In genomic region chr4:184807797-184808718, GRCh38 we compare ENCODE assay signal across 8 cellular contexts. TPM values are rescaled to one million over a fixed set of nuclear protein-coding genes. Genes with fewer than 3 reads are reported as not detected.
DNase-seq lines count a peak whose midpoint lies in the region; ATAC-seq and TF ChIP-seq lines count a peak whose summit lies in the region.

No MANE protein-coding gene starts in this region.

- H3K4me3 ChIP-seq in HCT116 (replicated peaks in 1 of 2; ENCODE audit: low read depth in 1 of 2, low read length in 2 of 2), result no peak overlapping the region
- H3K4me3 ChIP-seq in foreskin fibroblast (ENCODE audit: low read depth in 1 of 2, low read length in 2 of 2), result no peak overlapping the region
- H3K4me3 ChIP-seq in CD8-positive, alpha-beta memory T cell (ENCODE audit: low read length), result no peak overlapping the region

- H2AFZ ChIP-seq in HCT116 (ENCODE audit: low read depth, low read length, poor library complexity, severe bottlenecking), result no peak overlapping the region

- H3K27ac ChIP-seq in HCT116 (ENCODE audit: low read depth, low read length), result no peak overlapping the region
- H3K27ac ChIP-seq in CD8-positive, alpha-beta memory T cell (ENCODE audit: low read depth, low read length), result no peak overlapping the region

- POLR2A ChIA-PET in HCT116 (lab: Charles Lee), result no interaction called here
- POLR2A ChIA-PET in CD8-positive, alpha-beta memory T cell (lab: Charles Lee), result no interaction called here

- peak overlapping the region; percentile 42 for H3K4me2 ChIP-seq in HCT116 (ENCODE audit: low read length)

- H3K9me3 ChIP-seq in HCT116 (ENCODE audit: control insufficient read depth in 1 of 2, insufficient read depth in 1 of 2, low read depth in 1 of 2, low read length in 2 of 2), result no peaks in the 10 kb centered on the region
- H3K9me3 ChIP-seq in CD8-positive, alpha-beta memory T cell (ENCODE audit: low read length), result no peaks in the 10 kb centered on the region

- RAD21 ChIA-PET in HCT116 (lab: Charles Lee; ENCODE audit: low non-redundant PET in 1 of 2, low total read pairs in 2 of 2, uncharacterized antibody in 2 of 2, unreplicated experiment in 2 of 2), result no interaction called here

- DNase-seq in HCT116 (ENCODE audit: low read depth, low spot score), result no peak
- DNase-seq in RPMI7951 (ENCODE audit: low read depth), result peak; percentile 84
- DNase-seq in foreskin fibroblast, result peak; percentile 88 to 89
- peak; percentile 94 for DNase-seq in putamen (ENCODE audit: low spot score)
- DNase-seq in activated naive CD4-positive, alpha-beta T cell treated with anti-CD3 and anti-CD28 coated beads, Interleukin-2, amount 50 U/mL, for 16 hours, result no peak
- DNase-seq in SK-N-DZ (ENCODE audit: low spot score), result no peak
- DNase-seq in erythroblast (lab: John Stamatoyannopoulos, UW), result no peak
- no peak for DNase-seq in CD8-positive, alpha-beta memory T cell

- H3K36me3 Mint-ChIP-seq in CD8-positive, alpha-beta memory T cell, result peaks cover 0 to 5% (median 1%) of the 10 kb centered on the region in 3 donors

- no peak for TF ChIP-seq RAD21 in HCT116 (IDR thresholded peaks at IDR 0.05; ENCODE audit: low read depth)

- H3K36me3 ChIP-seq in HCT116 (ENCODE audit: control insufficient read depth in 1 of 2, insufficient read depth in 2 of 2, low read length in 2 of 2), result no peaks in the 10 kb centered on the region
- H3K36me3 ChIP-seq in CD8-positive, alpha-beta memory T cell (ENCODE audit: insufficient read depth, low read length), result no peaks in the 10 kb centered on the region

- H3K27me3 ChIP-seq in HCT116 (ENCODE audit: insufficient read depth, low read length), result no peaks in the 10 kb centered on the region
- no peaks in the 10 kb centered on the region for H3K27me3 ChIP-seq in CD8-positive, alpha-beta memory T cell (ENCODE audit: insufficient read depth, low read length, poor library complexity, severe bottlenecking)

- no peaks in the 10 kb centered on the region for H4K20me1 ChIP-seq in HCT116 (ENCODE audit: insufficient read depth)

- BruUV-seq in HCT116 (replicated peaks; lab: Mats Ljungman, UMichigan), result no TSS peak

- ATAC-seq in HCT116, result peak; percentile 78

- no peaks in the 10 kb centered on the region for H3K9me2 ChIP-seq in HCT116 (ENCODE audit: insufficient read depth)

- no peaks in the 10 kb centered on the region for H3K79me2 ChIP-seq in HCT116 (ENCODE audit: insufficient read depth, low read length)

- CTCF ChIA-PET in HCT116 (lab: Charles Lee), result no interaction called here
- CTCF ChIA-PET in CD8-positive, alpha-beta memory T cell (lab: Charles Lee), result no interaction called here

- H3K27ac Mint-ChIP-seq in CD8-positive, alpha-beta memory T cell, result peak overlapping the region in 2 of 8 donors; percentile 1 to 7

- H3K4me1 ChIP-seq in HCT116 (ENCODE audit: control insufficient read depth in 1 of 2, insufficient read depth in 2 of 2, low read length in 2 of 2), result peaks cover 32 to 34% of the 10 kb centered on the region in 2 experiments
- H3K4me1 ChIP-seq in CD8-positive, alpha-beta memory T cell (ENCODE audit: insufficient read depth, low read length), result no peaks in the 10 kb centered on the region

- H3K27me3 Mint-ChIP-seq in CD8-positive, alpha-beta memory T cell, result no peaks in the 10 kb centered on the region

- H3K9ac ChIP-seq in HCT116 (ENCODE audit: low read length), result no peak overlapping the region

- peaks cover 15 to 24% (median 15%) of the 10 kb centered on the region in 3 donors for H3K4me1 Mint-ChIP-seq in CD8-positive, alpha-beta memory T cell

- intact Hi-C loops in HCT116 (cut with micrococcal nuclease), result no loop called here

- H3K4me3 Mint-ChIP-seq in CD8-positive, alpha-beta memory T cell, result no peak overlapping the region

- TF ChIP-seq CTCF in HCT116 (IDR thresholded peaks at IDR 0.05 in 2 of 3, conservative IDR thresholded peaks at IDR 0.05 in 1 of 3; ENCODE audit: borderline replicate concordance in 1 of 3, insufficient read depth in 1 of 3, low read depth in 2 of 3, low read length in 2 of 3), result no peak
- no peak for TF ChIP-seq CTCF in foreskin fibroblast (IDR thresholded peaks at IDR 0.05; ENCODE audit: low read depth, low read length)

- H3K9me3 Mint-ChIP-seq in CD8-positive, alpha-beta memory T cell, result no peaks in the 10 kb centered on the region

- TF ChIP-seq POLR2A in HCT116 (IDR thresholded peaks at IDR 0.05; ENCODE audit: borderline replicate concordance, extremely low read depth, insufficient read depth, insufficient read length) (no peak), erythroblast (IDR thresholded peaks at IDR 0.05; ENCODE audit: low read length) (no peak)

TF ChIP-seq in HCT116, 20 proteins besides CTCF, POLR2A, EP300 and RAD21:
- TF ChIP-seq SIN3A (IDR thresholded peaks at IDR 0.05; ENCODE audit: low read depth) (no peak), SP1 (IDR thresholded peaks at IDR 0.05; ENCODE audit: low read depth) (peak; percentile 33; the same call in 1 of the 2 replicates), JUND (IDR thresholded peaks at IDR 0.05) (peak; percentile 41; the same call in 1 of the 2 replicates), ZFX (IDR thresholded peaks at IDR 0.05) (no peak), POLR2AphosphoS5 (IDR thresholded peaks at IDR 0.05; ENCODE audit: low read depth, low read length) (no peak), FOSL1 (IDR thresholded peaks at IDR 0.05; ENCODE audit: low read depth) (peak; percentile 81), YY1 (IDR thresholded peaks at IDR 0.05; ENCODE audit: extremely low read depth, insufficient replicate concordance, low read depth, low read length) (no peak), MAX (IDR thresholded peaks at IDR 0.05) (peak; percentile 67), EGR1 (IDR thresholded peaks at IDR 0.05; ENCODE audit: low read depth) (no peak), SRF (IDR thresholded peaks at IDR 0.05; ENCODE audit: low read depth) (no peak), CEBPB (IDR thresholded peaks at IDR 0.05; ENCODE audit: low read depth) (no peak)
- TF ChIP-seq, protein P1, sequence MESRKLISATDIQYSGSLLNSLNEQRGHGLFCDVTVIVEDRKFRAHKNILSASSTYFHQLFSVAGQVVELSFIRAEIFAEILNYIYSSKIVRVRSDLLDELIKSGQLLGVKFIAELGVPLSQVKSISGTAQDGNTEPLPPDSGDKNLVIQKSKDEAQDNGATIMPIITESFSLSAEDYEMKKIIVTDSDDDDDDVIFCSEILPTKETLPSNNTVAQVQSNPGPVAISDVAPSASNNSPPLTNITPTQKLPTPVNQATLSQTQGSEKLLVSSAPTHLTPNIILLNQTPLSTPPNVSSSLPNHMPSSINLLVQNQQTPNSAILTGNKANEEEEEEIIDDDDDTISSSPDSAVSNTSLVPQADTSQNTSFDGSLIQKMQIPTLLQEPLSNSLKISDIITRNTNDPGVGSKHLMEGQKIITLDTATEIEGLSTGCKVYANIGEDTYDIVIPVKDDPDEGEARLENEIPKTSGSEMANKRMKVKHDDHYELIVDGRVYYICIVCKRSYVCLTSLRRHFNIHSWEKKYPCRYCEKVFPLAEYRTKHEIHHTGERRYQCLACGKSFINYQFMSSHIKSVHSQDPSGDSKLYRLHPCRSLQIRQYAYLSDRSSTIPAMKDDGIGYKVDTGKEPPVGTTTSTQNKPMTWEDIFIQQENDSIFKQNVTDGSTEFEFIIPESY (IDR thresholded peaks at IDR 0.05; ENCODE audit: extremely low read depth, insufficient replicate concordance, low read length), result no peak

RNA-seq across cellular contexts. Expression of gene ACSL1, which starts 17.7 kb away (rescaled TPM):
- total RNA-seq in HCT116 (2021; ENCODE audit: unreplicated experiment), result 12.5 TPM
- polyA plus RNA-seq in HCT116 (2012), result 6.2 and 7.0 TPM in 2 replicates
- total RNA-seq in RPMI7951 (2014; rRNA removed; shearing (Covaris generic)), result 26.4 and 34.7 TPM in 2 replicates
- polyA plus RNA-seq in SK-N-DZ (2014; cell fraction: cytosol; rRNA removed), result 20.3 and 47.6 TPM in 2 replicates
- polyA plus RNA-seq in SK-N-DZ (2014; cell fraction: nucleus; rRNA removed), result 14.4 and 17.7 TPM in 2 replicates
- 10 to 100 TPM; 23.5 to 25.4 TPM for total RNA-seq in CD8-positive, alpha-beta memory T cell
- polyA plus RNA-seq in CD8-positive, alpha-beta memory T cell, result 7.5 TPM

Comparison
In these comparisons a context has a peak if more than half of its experiments do, and no peak if none do; other contexts are left out.
1. DNase-seq: peak in RPMI7951 (single experiment), foreskin fibroblast (2 of 2) and putamen (single experiment); none in HCT116 (single experiment), activated naive CD4-positive, alpha-beta T cell treated with anti-CD3 and anti-CD28 coated beads, Interleukin-2, amount 50 U/mL, for 16 hours (single experiment), SK-N-DZ (single experiment), erythroblast (0 of 2) and CD8-positive, alpha-beta memory T cell (0 of 5).